ENCODE assay signal across 8 cellular contexts in genomic region chr14:22221508-22221907, GRCh38.
A peak's percentile ranks its signal among the peaks of the same experiment; 100 is the strongest.
DNase-seq lines count a peak whose midpoint lies in the region; ATAC-seq and TF ChIP-seq lines count a peak whose summit lies in the region.

No MANE protein-coding gene starts in this region.

- DNase-seq in NCI-H446 (lab: John Stamatoyannopoulos, UW) (peak; percentile 20 to 26), NCI-H446 treated with DMSO at 0.1 percent for 48 hours (lab: John Stamatoyannopoulos, UW) (no peak), KBM-7 (peak; percentile 35), nephron progenitor cell (no peak), NCI-H1048 (lab: John Stamatoyannopoulos, UW) (no peak)
- DNase-seq in activated naive CD8-positive, alpha-beta T cell treated with anti-CD3 and anti-CD28 coated beads for 36 hours = no peak
- DNase-seq in effector CD4-positive, alpha-beta T cell = no peak

- no peaks in the 10 kb centered on the region for H3K4me1 Mint-ChIP-seq in activated naive CD8-positive, alpha-beta T cell treated with anti-CD3 and anti-CD28 coated beads for 36 hours
- H3K4me1 Mint-ChIP-seq in nephron progenitor cell = no peaks in the 10 kb centered on the region

- peak; percentile 21 for TF ChIP-seq CTCF in nephron progenitor cell (IDR thresholded peaks at IDR 0.05)

- peak overlapping the region; percentile 56 for H3K4me3 Mint-ChIP-seq in activated naive CD8-positive, alpha-beta T cell treated with anti-CD3 and anti-CD28 coated beads for 36 hours
- no peak overlapping the region for H3K4me3 Mint-ChIP-seq in nephron progenitor cell

- H3K36me3 Mint-ChIP-seq in activated naive CD8-positive, alpha-beta T cell treated with anti-CD3 and anti-CD28 coated beads for 36 hours = no peaks in the 10 kb centered on the region
- no peaks in the 10 kb centered on the region for H3K36me3 Mint-ChIP-seq in nephron progenitor cell (ENCODE audit: low read depth)

- peak overlapping the region; percentile 48 for H3K27ac Mint-ChIP-seq in activated naive CD8-positive, alpha-beta T cell treated with anti-CD3 and anti-CD28 coated beads for 36 hours
- H3K27ac Mint-ChIP-seq in nephron progenitor cell = no peak overlapping the region

- ATAC-seq in HG02884 (IDR thresholded peaks at IDR 0.05; ENCODE audit: unreplicated experiment) = no peak

- in situ Hi-C loops in KBM-7 (cut with MboI; ENCODE audit: low pct_unique_long_range_greater_than_20kb, low sequenced_read_pairs) = no loop called here

- no peaks in the 10 kb centered on the region for H3K9me3 Mint-ChIP-seq in activated naive CD8-positive, alpha-beta T cell treated with anti-CD3 and anti-CD28 coated beads for 36 hours
- no peaks in the 10 kb centered on the region for H3K9me3 Mint-ChIP-seq in nephron progenitor cell

- no peaks in the 10 kb centered on the region for H3K27me3 Mint-ChIP-seq in activated naive CD8-positive, alpha-beta T cell treated with anti-CD3 and anti-CD28 coated beads for 36 hours
- H3K27me3 Mint-ChIP-seq in nephron progenitor cell (ENCODE audit: low read depth, poor library complexity) = peaks cover 4% of the 10 kb centered on the region

Comparison
In these comparisons a context has a peak if more than half of its experiments do, and no peak if none do; other contexts are left out.
1. DNase-seq: peak in NCI-H446 (2 of 2) and KBM-7 (single experiment); none in NCI-H446 treated with DMSO at 0.1 percent for 48 hours (single experiment), activated naive CD8-positive, alpha-beta T cell treated with anti-CD3 and anti-CD28 coated beads for 36 hours (single experiment), nephron progenitor cell (single experiment), NCI-H1048 (single experiment) and effector CD4-positive, alpha-beta T cell (single experiment).